1 cellular context compared by ENCODE assay signal in genomic region chr6:157906537-157907061, GRCh38.
TF ChIP-seq lines count a peak whose summit lies in the region.

No MANE protein-coding gene starts in this region.

TF ChIP-seq in K562, 482 proteins besides CTCF, POLR2A, EP300 and RAD21 (continued from another document and continues in another):
- TF ChIP-seq ZFP91 (CRISPR knock-in tag; IDR thresholded peaks at IDR 0.05) (no peak), ZNF140 (CRISPR knock-in tag; IDR thresholded peaks at IDR 0.05) (no peak), KDM4B (IDR thresholded peaks at IDR 0.05; ENCODE audit: borderline replicate concordance in 2 of 2, low read depth in 1 of 2) (no peak), BRF2 (IDR thresholded peaks at IDR 0.05; ENCODE audit: borderline replicate concordance, insufficient read depth, insufficient read length) (no peak), ZEB2 (IDR thresholded peaks at IDR 0.05) (no peak; the same call in 1 of the 2 replicates), CBFA2T2 (conservative IDR thresholded peaks at IDR 0.05) (peak; percentile 62), TCFL5 (CRISPR knock-in tag; conservative IDR thresholded peaks at IDR 0.05) (no peak), FOXP4 (CRISPR knock-in tag; IDR thresholded peaks at IDR 0.05; ENCODE audit: borderline replicate concordance) (no peak), PATZ1 (CRISPR knock-in tag; IDR thresholded peaks at IDR 0.05; ENCODE audit: borderline replicate concordance) (no peak), ZBED1 (IDR thresholded peaks at IDR 0.05) (no peak), ZBTB8A (IDR thresholded peaks at IDR 0.05; ENCODE audit: partially characterized antibody) (no peak), PPARD (CRISPR knock-in tag; IDR thresholded peaks at IDR 0.05) (no peak), CHD2 (IDR thresholded peaks at IDR 0.05; ENCODE audit: low read depth, low read length) (no peak), E2F1 (CRISPR knock-in tag; IDR thresholded peaks at IDR 0.05) (no peak), TGIF2 (CRISPR knock-in tag; IDR thresholded peaks at IDR 0.05) (no peak), CCNT2 (IDR thresholded peaks at IDR 0.05; ENCODE audit: borderline replicate concordance, extremely low read depth, insufficient read length, low read depth, low read length) (no peak), ZBTB11 (CRISPR knock-in tag; IDR thresholded peaks at IDR 0.05) (no peak), TOE1 (IDR thresholded peaks at IDR 0.05; ENCODE audit: borderline replicate concordance) (no peak), TOE1 (CRISPR knock-in tag; IDR thresholded peaks at IDR 0.05; ENCODE audit: borderline replicate concordance, low read depth) (no peak), XRCC3 (IDR thresholded peaks at IDR 0.05) (no peak), PHF21A (IDR thresholded peaks at IDR 0.05; ENCODE audit: borderline replicate concordance, low read depth) (no peak), STAT5B (CRISPR knock-in tag; IDR thresholded peaks at IDR 0.05) (no peak), SP1 (CRISPR knock-in tag; IDR thresholded peaks at IDR 0.05) (0 out of 2 replicates have a peak, but pooled peaks have one; percentile 40), HDAC6 (IDR thresholded peaks at IDR 0.05; ENCODE audit: low read depth, low read length) (no peak), CXXC5 (CRISPR knock-in tag; IDR thresholded peaks at IDR 0.05) (peak; percentile 39; the same call in 1 of the 2 replicates), ZBTB43 (CRISPR knock-in tag; IDR thresholded peaks at IDR 0.05) (no peak), GMEB1 (CRISPR knock-in tag; IDR thresholded peaks at IDR 0.05) (no peak), PCBP1 (IDR thresholded peaks at IDR 0.05; ENCODE audit: low read depth, low read length, poor library complexity, severe bottlenecking) (no peak), ZNF507 (tag; conservative IDR thresholded peaks at IDR 0.05) (no peak), U2AF2 (optimal IDR thresholded peaks at IDR 0.05; ENCODE audit: low read depth, low read length) (no peak), SLC30A9 (CRISPR knock-in tag; IDR thresholded peaks at IDR 0.05) (no peak), PURB (CRISPR knock-in tag; IDR thresholded peaks at IDR 0.05; ENCODE audit: low read depth) (no peak), HDAC3 (IDR thresholded peaks at IDR 0.05; ENCODE audit: borderline replicate concordance, partially characterized antibody) (peak; percentile 75), NR2C2 (CRISPR knock-in tag; IDR thresholded peaks at IDR 0.05) (no peak), NR2C2 (tag; IDR thresholded peaks at IDR 0.05) (peak; percentile 38; the same call in 1 of the 2 replicates), ZNF12 (CRISPR knock-in tag; IDR thresholded peaks at IDR 0.05) (no peak), E2F3 (CRISPR knock-in tag; IDR thresholded peaks at IDR 0.05) (no peak), ZKSCAN8 (CRISPR knock-in tag; IDR thresholded peaks at IDR 0.05) (no peak), ZNF668 (CRISPR knock-in tag; IDR thresholded peaks at IDR 0.05) (0 out of 2 replicates have a peak, but pooled peaks have one; percentile 34), SMARCA4 (IDR thresholded peaks at IDR 0.05) (peak; percentile 96), RREB1 (CRISPR knock-in tag; IDR thresholded peaks at IDR 0.05) (no peak), MEIS2 (IDR thresholded peaks at IDR 0.05; ENCODE audit: partially characterized antibody) (peak; percentile 83), TAL1 (IDR thresholded peaks at IDR 0.05) (peak; percentile 93), PYGO2 (tag; IDR thresholded peaks at IDR 0.05) (no peak), ZNF384 (IDR thresholded peaks at IDR 0.05; ENCODE audit: low read depth, low read length) (peak; percentile 70; the same call in 1 of the 2 replicates), ZNF436 (CRISPR knock-in tag; IDR thresholded peaks at IDR 0.05) (no peak), SIN3A (IDR thresholded peaks at IDR 0.05; ENCODE audit: borderline replicate concordance in 2 of 2, control insufficient read depth in 1 of 2, low read depth in 2 of 2, low read length in 2 of 2) (no peak)
